35 cellular contexts compared by ENCODE assay signal in genomic region chr2:175540421-175540820, GRCh38.
"Had no signal": no experiment of that assay in that cellular context is flagged by ENCODE, and none has a peak within 500 bp of the region (broad histone marks: within the 10 kb centered on the region; RNA-seq: fewer than 3 reads in every experiment).

No MANE protein-coding gene starts in this region.

- H3K36me3 ChIP-seq: MG63 had no signal

- H3K4me3 ChIP-seq: MG63 had no signal

- DNase-seq: Kasumi-1, MG63, MM.1S, MV-4-11, NCI-H1048, NCI-H1092, NCI-H1092 treated with DMSO at 0.1 percent for 48 hours, NCI-H1105, NCI-H1105 treated with DMSO at 0.1 percent for 48 hours, NCI-H1417, NCI-H1417 treated with DMSO at 0.1 percent for 48 hours, NCI-H1436, NCI-H1436 treated with DMSO at 0.1 percent for 48 hours, NCI-H146, NCI-H1694, NCI-H1694 treated with DMSO at 0.1 percent for 48 hours, NCI-H187, NCI-H187 treated with DMSO at 0.1 percent for 48 hours, NCI-H1930, NCI-H2029, NCI-H2029 treated with DMSO at 0.1 percent for 48 hours, NCI-H2081, NCI-H2081 treated with DMSO at 0.1 percent for 48 hours, NCI-H2107, NCI-H2171, NCI-H2171 treated with DMSO at 0.1 percent for 48 hours, NCI-H2227 treated with DMSO at 0.1 percent for 48 hours, NCI-H226, NCI-H345, NCI-H446, NCI-H446 treated with DMSO at 0.1 percent for 48 hours, NCI-H510A, NCI-H510A treated with DMSO at 0.1 percent for 48 hours, NCI-H524, NCI-H524 treated with DMSO at 0.1 percent for 48 hours had no signal
